In genomic region chr14:98803196-98803595, GRCh38 we compare ENCODE assay signal across 31 cellular contexts.
"Had no signal": no experiment of that assay in that cellular context is flagged by ENCODE, and none has a peak within 500 bp of the region (broad histone marks: within the 10 kb centered on the region; RNA-seq: fewer than 3 reads in every experiment).

No MANE protein-coding gene starts in this region.

- H3K27ac Mint-ChIP-seq: immature natural killer cell; memory B cell; mesothelial cell of epicardium; natural killer cell treated with Interleukin-12 subunit alpha and Interleukin-12 subunit beta and Interleukin-15 and Interleukin-18, amount 100 ng/mL, for 72 hours; stimulated activated naive CD8-positive, alpha-beta T cell treated with anti-CD3 and anti-CD28 coated beads, Interleukin-15, amount 100 ng/mL, for 72 hours had no signal

- H3K36me3 Mint-ChIP-seq: immature natural killer cell; memory B cell; mesothelial cell of epicardium; naive B cell; natural killer cell treated with Interleukin-12 subunit alpha and Interleukin-12 subunit beta and Interleukin-15 and Interleukin-18, amount 100 ng/mL, for 72 hours had no signal

- H3K27me3 ChIP-seq: esophagus muscularis mucosa, right atrium auricular region, thyroid gland had no signal

- H3K4me1 ChIP-seq: heart right ventricle, parathyroid adenoma, prostate gland, right atrium auricular region had no signal

- DNase-seq: dermis blood vessel endothelial cell; effector memory CD4-positive, alpha-beta T cell; foreskin melanocyte; glutamatergic neuron; heart right ventricle; hippocampal formation; immature natural killer cell; islet precursor cell; kidney glomerular epithelial cell; mucosa of descending colon; naive B cell; stimulated activated CD4-positive, alpha-beta T cell treated with anti-CD3 and anti-CD28 coated beads, Interleukin-12 subunit alpha, Interleukin-12 subunit beta, amount 100 ng/mL, for 4 hours; stimulated activated CD4-positive, alpha-beta T cell treated with anti-CD3 and anti-CD28 coated beads, Interleukin-1b, Interleukin-23, amount 100 ng/mL, for 48 hours; stimulated activated CD4-positive, alpha-beta T cell treated with anti-CD3 and anti-CD28 coated beads, Interleukin-4, amount 100 ng/mL, for 1 hour; stimulated activated CD8-positive, alpha-beta memory T cell treated with anti-CD3 and anti-CD28 coated beads, Interleukin-4, amount 100 ng/mL, for 48 hours; stimulated activated naive CD4-positive, alpha-beta T cell; stimulated activated naive CD8-positive, alpha-beta T cell treated with anti-CD3 and anti-CD28 coated beads, Interleukin-15, amount 100 ng/mL, for 72 hours; thyroid gland; trophoblast cell had no signal

- H3K9ac ChIP-seq: parathyroid adenoma had no signal

- H3K79me2 ChIP-seq: parathyroid adenoma had no signal

- H3K9me3 Mint-ChIP-seq: neural crest cell had no signal

- H2AFZ ChIP-seq: parathyroid adenoma had no signal

- H3K4me3 Mint-ChIP-seq: immature natural killer cell; memory B cell; mesothelial cell of epicardium; naive B cell; natural killer cell treated with Interleukin-12 subunit alpha and Interleukin-12 subunit beta and Interleukin-15 and Interleukin-18, amount 100 ng/mL, for 72 hours; neural crest cell; stimulated activated naive CD8-positive, alpha-beta T cell treated with anti-CD3 and anti-CD28 coated beads, Interleukin-15, amount 100 ng/mL, for 72 hours had no signal

- H3K9me3 ChIP-seq: esophagus muscularis mucosa, mucosa of descending colon, prostate gland, right atrium auricular region, thyroid gland had no signal

- H3K4me1 Mint-ChIP-seq: immature natural killer cell; memory B cell; naive B cell; neural crest cell; stimulated activated naive CD8-positive, alpha-beta T cell treated with anti-CD3 and anti-CD28 coated beads, Interleukin-15, amount 100 ng/mL, for 72 hours had no signal

- FAIRE-seq: endothelial cell of umbilical vein had no signal

- H3K27ac ChIP-seq: coronary artery, esophagus muscularis mucosa, heart right ventricle, parathyroid adenoma, prostate gland, right atrium auricular region, thyroid gland had no signal

- H3K4me3 ChIP-seq: coronary artery, esophagus muscularis mucosa, heart right ventricle, lung, mucosa of descending colon, prostate gland, right atrium auricular region, smooth muscle cell, thyroid gland had no signal

- H3K4me2 ChIP-seq: smooth muscle cell had no signal

- H3K27me3 Mint-ChIP-seq: memory B cell; naive B cell; stimulated activated naive CD8-positive, alpha-beta T cell treated with anti-CD3 and anti-CD28 coated beads, Interleukin-15, amount 100 ng/mL, for 72 hours had no signal

- H3K36me3 ChIP-seq: esophagus muscularis mucosa, heart right ventricle, prostate gland, right atrium auricular region, thyroid gland had no signal
